Comparison of ENCODE assay signal across 12 cellular contexts in the genomic region with DNA sequence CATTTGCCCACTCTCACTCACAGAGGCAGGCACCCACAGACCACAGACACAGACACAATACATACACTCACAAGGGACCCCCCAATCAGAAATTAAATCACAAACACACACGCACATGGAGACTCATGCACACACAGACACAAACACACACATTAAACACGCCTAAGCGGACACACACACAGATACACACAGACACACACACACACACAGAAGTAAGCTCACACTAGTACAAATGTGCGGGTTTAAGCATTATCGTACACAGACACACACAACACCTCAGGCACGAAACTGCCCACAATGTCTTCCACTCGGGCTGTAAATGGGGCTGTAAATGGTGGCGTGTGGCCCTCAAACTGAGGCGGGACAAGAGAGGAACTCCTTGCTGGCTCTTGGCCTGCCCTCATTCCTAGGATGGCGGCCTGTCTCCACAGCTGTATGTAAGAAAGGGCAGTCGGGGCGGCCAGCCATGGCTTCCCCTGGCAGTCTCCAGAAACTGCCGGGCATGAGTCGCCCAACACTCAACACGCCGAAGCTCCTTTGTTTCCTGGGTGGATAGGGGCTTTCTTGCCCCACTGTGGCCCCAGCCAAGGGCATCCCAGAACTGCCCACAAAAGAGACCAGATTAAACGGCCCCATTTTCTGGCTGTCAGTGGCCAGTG. TPM values are rescaled to one million over a fixed set of nuclear protein-coding genes. Genes with fewer than 3 reads are reported as not detected.
DNase-seq lines count a peak whose midpoint lies in the region; ATAC-seq, FAIRE-seq and TF ChIP-seq lines count a peak whose summit lies in the region.
"Had no signal": no experiment of that assay in that cellular context is flagged by ENCODE, and none has a peak within 500 bp of the region (broad histone marks: within the 10 kb centered on the region; RNA-seq: fewer than 3 reads in every experiment).

No MANE protein-coding gene starts in this region.

- no peaks in the 10 kb centered on the region for H3K9me3 Mint-ChIP-seq in activated naive CD4-positive, alpha-beta T cell treated with anti-CD3 and anti-CD28 coated beads, Interleukin-2, amount 50 U/mL, for 72 hours
- no peaks in the 10 kb centered on the region for H3K9me3 Mint-ChIP-seq in astrocyte (ENCODE audit: unreplicated experiment)

- 97 to 98% methylated on average over 8 to 12 of the region's 17 CpGs for WGBS in thyroid gland, 2 donors
- whole genome bisulfite sequencing in smooth muscle cell (ENCODE audit: low lambda C conversion rate) = 95% methylated on average over 17 of the region's 17 CpGs

- no peaks in the 10 kb centered on the region for H3K27me3 Mint-ChIP-seq in astrocyte (ENCODE audit: low read depth, unreplicated experiment)

- intact Hi-C loops in thyroid gland (cut with DNase I) = no loop called here

- H3K27ac ChIP-seq in astrocyte (ENCODE audit: low read depth, low read length) = no peak overlapping the region
- peak overlapping the region; percentile 30 to 64 for H3K27ac ChIP-seq in mucosa of rectum (ENCODE audit: low read depth in 2 of 2, low read length in 2 of 2)
- peak overlapping the region in 2 of 3 donors; percentile 62 to 63 for H3K27ac ChIP-seq in thyroid gland
- no peak overlapping the region for H3K27ac ChIP-seq in smooth muscle cell (ENCODE audit: low read depth)
- H3K27ac ChIP-seq: GM23248 had no signal

- no peak overlapping the region for H3K4me3 ChIP-seq in astrocyte (ENCODE audit: insufficient read depth, low read depth, low read length)
- peak overlapping the region; percentile 67 to 77 for H3K4me3 ChIP-seq in mucosa of rectum (ENCODE audit: low read length in 2 of 2)
- H3K4me3 ChIP-seq in thyroid gland (replicated peaks in 1 of 3) = peak overlapping the region in 1 of 3 donors; percentile 12
- H3K4me3 ChIP-seq in smooth muscle cell = no peak overlapping the region
- H3K4me3 ChIP-seq: body of pancreas, GM23248 had no signal

- no peak overlapping the region for H3K9ac ChIP-seq in astrocyte (ENCODE audit: low read length)
- peak overlapping the region; percentile 27 to 28 for H3K9ac ChIP-seq in mucosa of rectum (ENCODE audit: low read depth in 1 of 2, low read length in 2 of 2)
- no peak overlapping the region for H3K9ac ChIP-seq in smooth muscle cell (ENCODE audit: low read depth)
- H3K9ac ChIP-seq: GM23248 had no signal

- H2AFZ ChIP-seq in astrocyte (ENCODE audit: low read depth, low read length) = no peak overlapping the region
- no peak overlapping the region for H2AFZ ChIP-seq in smooth muscle cell (ENCODE audit: low read depth)
- H2AFZ ChIP-seq: GM23248 had no signal

- H3K36me3 ChIP-seq in astrocyte (ENCODE audit: insufficient read depth, low read length) (no peaks in the 10 kb centered on the region), mucosa of rectum (ENCODE audit: control insufficient read depth in 2 of 2, insufficient read depth in 2 of 2, low read length in 2 of 2) (peaks cover 0 to 6% of the 10 kb centered on the region in 2 donors), thyroid gland (no peaks in the 10 kb centered on the region), smooth muscle cell (ENCODE audit: low read depth) (no peaks in the 10 kb centered on the region)

- DNase-seq in activated naive CD4-positive, alpha-beta T cell treated with anti-CD3 and anti-CD28 coated beads, Interleukin-2, amount 50 U/mL, for 72 hours (ENCODE audit: low spot score in 2 of 2) = no peak
- DNase-seq in activated naive CD4-positive, alpha-beta T cell treated with anti-CD3 and anti-CD28 coated beads, Interleukin-2, amount 50 U/mL, for 16 hours = no peak
- DNase-seq in astrocyte (ENCODE audit: low read depth) (no peak), thyroid gland (no peak), CD1c-positive myeloid dendritic cell (ENCODE audit: extremely low spot score) (no peak), smooth muscle cell (lab: John Stamatoyannopoulos, UW; ENCODE audit: unreplicated experiment) (no peak), NCI-H510A (lab: John Stamatoyannopoulos, UW) (no peak)
- DNase-seq: esophagus squamous epithelium, NCI-H748 treated with DMSO at 0.1 percent for 48 hours had no signal

- no peaks in the 10 kb centered on the region for H3K27me3 ChIP-seq in astrocyte (ENCODE audit: insufficient read depth, low read length)
- H3K27me3 ChIP-seq in mucosa of rectum (ENCODE audit: control insufficient read depth in 2 of 2, insufficient read depth in 2 of 2, low read length in 2 of 2) = no peaks in the 10 kb centered on the region
- H3K27me3 ChIP-seq in thyroid gland = no peaks in the 10 kb centered on the region
- no peaks in the 10 kb centered on the region for H3K27me3 ChIP-seq in smooth muscle cell (ENCODE audit: low read depth)
- H3K27me3 ChIP-seq: body of pancreas, esophagus squamous epithelium had no signal

- H3K4me1 ChIP-seq in astrocyte (ENCODE audit: insufficient read depth, low read length) (no peaks in the 10 kb centered on the region), mucosa of rectum (ENCODE audit: control insufficient read depth in 2 of 2, insufficient read depth in 2 of 2, low read length in 2 of 2) (peaks cover 0 to 4% of the 10 kb centered on the region in 2 donors), thyroid gland (peaks cover 7 to 10% of the 10 kb centered on the region in 2 donors), smooth muscle cell (ENCODE audit: low read depth) (no peaks in the 10 kb centered on the region)
- H3K4me1 ChIP-seq: body of pancreas had no signal

- H3K36me3 Mint-ChIP-seq in activated naive CD4-positive, alpha-beta T cell treated with anti-CD3 and anti-CD28 coated beads, Interleukin-2, amount 50 U/mL, for 72 hours = no peaks in the 10 kb centered on the region
- H3K36me3 Mint-ChIP-seq in astrocyte (ENCODE audit: low read depth, unreplicated experiment) = peaks cover 4% of the 10 kb centered on the region

- H3F3A ChIP-seq in smooth muscle cell (ENCODE audit: low read depth) = no peaks in the 10 kb centered on the region

- no peak overlapping the region for H3K4me2 ChIP-seq in astrocyte (ENCODE audit: low read length)
- no peak overlapping the region for H3K4me2 ChIP-seq in smooth muscle cell

- peak overlapping the region; percentile 22 to 88 for H3K27ac Mint-ChIP-seq in activated naive CD4-positive, alpha-beta T cell treated with anti-CD3 and anti-CD28 coated beads, Interleukin-2, amount 50 U/mL, for 72 hours
- no peak overlapping the region for H3K27ac Mint-ChIP-seq in astrocyte (ENCODE audit: unreplicated experiment)

- H3K79me2 ChIP-seq in astrocyte (ENCODE audit: insufficient read depth, low read length) (no peaks in the 10 kb centered on the region), smooth muscle cell (ENCODE audit: low read depth) (no peaks in the 10 kb centered on the region)

- no peak overlapping the region for H3K4me3 Mint-ChIP-seq in astrocyte (ENCODE audit: unreplicated experiment)

- no peak for TF ChIP-seq CTCF in astrocyte (IDR thresholded peaks at IDR 0.05; ENCODE audit: insufficient read depth, low read depth, low read length)
- no peak for TF ChIP-seq CTCF in thyroid gland (IDR thresholded peaks at IDR 0.05)
- TF ChIP-seq CTCF in smooth muscle cell (IDR thresholded peaks at IDR 0.05; ENCODE audit: borderline replicate concordance, insufficient read depth, poor library complexity, severe bottlenecking) = no peak

- H3K9me3 ChIP-seq in astrocyte (ENCODE audit: insufficient read depth, low read depth, low read length) = no peaks in the 10 kb centered on the region
- no peaks in the 10 kb centered on the region for H3K9me3 ChIP-seq in mucosa of rectum (ENCODE audit: control insufficient read depth in 2 of 2, low read length in 2 of 2)
- no peaks in the 10 kb centered on the region for H3K9me3 ChIP-seq in thyroid gland
- no peaks in the 10 kb centered on the region for H3K9me3 ChIP-seq in smooth muscle cell (replicated peaks; ENCODE audit: low read depth)
- H3K9me3 ChIP-seq: body of pancreas, esophagus squamous epithelium had no signal

- peaks cover 8% of the 10 kb centered on the region for H3K4me1 Mint-ChIP-seq in astrocyte (ENCODE audit: low read depth, unreplicated experiment)

- H4K20me1 ChIP-seq in astrocyte (ENCODE audit: insufficient read depth, low read length) = peaks cover 7% of the 10 kb centered on the region
- H4K20me1 ChIP-seq in smooth muscle cell (ENCODE audit: low read depth) = peaks cover 31% of the 10 kb centered on the region

- TF ChIP-seq POLR2A in thyroid gland (IDR thresholded peaks at IDR 0.05) = no peak

- FAIRE-seq in astrocyte (lab: Jason Lieb, UNC) = peak; percentile 60

- ATAC-seq in activated naive CD4-positive, alpha-beta T cell treated with anti-CD3 and anti-CD28 coated beads, Interleukin-2, amount 50 U/mL, for 72 hours = no peak
- ATAC-seq: body of pancreas had no signal

RNA-seq across cellular contexts. Expression of gene NBDY, which starts 53.9 kb away (rescaled TPM):
- 10 to 100 TPM; 52.3 to 63.6 TPM for total RNA-seq in activated naive CD4-positive, alpha-beta T cell treated with anti-CD3 and anti-CD28 coated beads, Interleukin-2, amount 50 U/mL, for 72 hours
- total RNA-seq in astrocyte = 76.1 and 86.9 TPM in 2 replicates
- total RNA-seq in thyroid gland = 10 to 100 TPM; 14.7 to 35.7 (median 17.2) TPM
- 23.0 and 26.9 TPM in 2 replicates for total RNA-seq in smooth muscle cell
- 216 and 226 TPM in 2 replicates for polyA plus RNA-seq in smooth muscle cell

Comparison
In these comparisons a context has a peak if more than half of its experiments do, and no peak if none do; other contexts are left out.
1. H3K27ac ChIP-seq: peak in mucosa of rectum (2 of 2) and thyroid gland (2 of 3); none in astrocyte (single experiment) and smooth muscle cell (single experiment).
2. H3K4me3 ChIP-seq: peak in mucosa of rectum (2 of 2); none in astrocyte (single experiment) and smooth muscle cell (single experiment).
3. H3K9ac ChIP-seq: peak in mucosa of rectum (2 of 2); none in astrocyte (single experiment) and smooth muscle cell (single experiment).